Comparison of ENCODE assay signal across 1 cellular context in the genomic region with DNA sequence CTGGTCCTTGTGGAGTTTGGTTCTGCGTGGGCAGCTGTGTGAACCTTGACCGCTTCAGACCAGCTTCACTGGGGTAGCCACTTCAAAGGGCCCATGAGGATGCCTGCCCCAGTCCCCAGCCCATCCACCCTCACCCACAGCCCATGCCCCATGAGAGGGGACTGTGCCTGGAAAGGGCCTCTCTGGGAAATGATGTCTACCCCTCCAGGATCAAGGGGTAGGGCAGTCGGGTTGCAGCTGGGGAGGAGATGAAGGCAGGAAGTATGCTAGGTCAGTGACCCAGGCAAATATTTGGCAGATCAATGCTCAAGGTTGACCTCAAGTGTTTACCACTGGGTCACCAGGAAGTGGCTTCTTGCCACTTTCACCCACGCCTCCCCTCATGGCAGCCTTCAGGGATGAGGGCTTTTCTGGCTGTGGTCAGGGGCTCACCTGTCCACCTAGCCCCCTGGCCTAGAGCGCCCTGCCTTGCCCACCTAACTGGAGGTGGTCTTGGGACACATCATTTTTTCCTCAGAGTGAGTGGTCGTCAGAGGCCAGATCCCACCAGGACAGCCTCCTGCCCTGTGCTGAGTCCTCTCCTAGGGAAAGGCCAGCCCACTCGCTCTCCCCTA.
TF ChIP-seq lines count a peak whose summit lies in the region.

No MANE protein-coding gene starts in this region.

TF ChIP-seq in GM12878, 131 proteins besides CTCF, POLR2A, EP300 and RAD21:
- TF ChIP-seq, protein P1, sequence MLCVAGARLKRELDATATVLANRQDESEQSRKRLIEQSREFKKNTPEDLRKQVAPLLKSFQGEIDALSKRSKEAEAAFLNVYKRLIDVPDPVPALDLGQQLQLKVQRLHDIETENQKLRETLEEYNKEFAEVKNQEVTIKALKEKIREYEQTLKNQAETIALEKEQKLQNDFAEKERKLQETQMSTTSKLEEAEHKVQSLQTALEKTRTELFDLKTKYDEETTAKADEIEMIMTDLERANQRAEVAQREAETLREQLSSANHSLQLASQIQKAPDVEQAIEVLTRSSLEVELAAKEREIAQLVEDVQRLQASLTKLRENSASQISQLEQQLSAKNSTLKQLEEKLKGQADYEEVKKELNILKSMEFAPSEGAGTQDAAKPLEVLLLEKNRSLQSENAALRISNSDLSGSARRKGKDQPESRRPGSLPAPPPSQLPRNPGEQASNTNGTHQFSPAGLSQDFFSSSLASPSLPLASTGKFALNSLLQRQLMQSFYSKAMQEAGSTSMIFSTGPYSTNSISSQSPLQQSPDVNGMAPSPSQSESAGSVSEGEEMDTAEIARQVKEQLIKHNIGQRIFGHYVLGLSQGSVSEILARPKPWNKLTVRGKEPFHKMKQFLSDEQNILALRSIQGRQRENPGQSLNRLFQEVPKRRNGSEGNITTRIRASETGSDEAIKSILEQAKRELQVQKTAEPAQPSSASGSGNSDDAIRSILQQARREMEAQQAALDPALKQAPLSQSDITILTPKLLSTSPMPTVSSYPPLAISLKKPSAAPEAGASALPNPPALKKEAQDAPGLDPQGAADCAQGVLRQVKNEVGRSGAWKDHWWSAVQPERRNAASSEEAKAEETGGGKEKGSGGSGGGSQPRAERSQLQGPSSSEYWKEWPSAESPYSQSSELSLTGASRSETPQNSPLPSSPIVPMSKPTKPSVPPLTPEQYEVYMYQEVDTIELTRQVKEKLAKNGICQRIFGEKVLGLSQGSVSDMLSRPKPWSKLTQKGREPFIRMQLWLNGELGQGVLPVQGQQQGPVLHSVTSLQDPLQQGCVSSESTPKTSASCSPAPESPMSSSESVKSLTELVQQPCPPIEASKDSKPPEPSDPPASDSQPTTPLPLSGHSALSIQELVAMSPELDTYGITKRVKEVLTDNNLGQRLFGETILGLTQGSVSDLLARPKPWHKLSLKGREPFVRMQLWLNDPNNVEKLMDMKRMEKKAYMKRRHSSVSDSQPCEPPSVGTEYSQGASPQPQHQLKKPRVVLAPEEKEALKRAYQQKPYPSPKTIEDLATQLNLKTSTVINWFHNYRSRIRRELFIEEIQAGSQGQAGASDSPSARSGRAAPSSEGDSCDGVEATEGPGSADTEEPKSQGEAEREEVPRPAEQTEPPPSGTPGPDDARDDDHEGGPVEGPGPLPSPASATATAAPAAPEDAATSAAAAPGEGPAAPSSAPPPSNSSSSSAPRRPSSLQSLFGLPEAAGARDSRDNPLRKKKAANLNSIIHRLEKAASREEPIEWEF (IDR thresholded peaks at IDR 0.05; ENCODE audit: insufficient replicate concordance, low read depth, low read length): peak; percentile 14
- TF ChIP-seq RUNX3 (IDR thresholded peaks at IDR 0.05; ENCODE audit: low read length): peak; percentile 90
- TF ChIP-seq POLR2AphosphoS5 (IDR thresholded peaks at IDR 0.05; ENCODE audit: low read length): no peak
- TF ChIP-seq CREB1 (IDR thresholded peaks at IDR 0.05; ENCODE audit: low read depth): 0 out of 2 replicates have a peak, but pooled peaks have one; percentile 10
- TF ChIP-seq CREM (IDR thresholded peaks at IDR 0.05; ENCODE audit: low read depth): no peak
- peak; percentile 21 for TF ChIP-seq MEF2B (IDR thresholded peaks at IDR 0.05; ENCODE audit: partially characterized antibody, poor library complexity, severe bottlenecking)
- TF ChIP-seq TCF3 (IDR thresholded peaks at IDR 0.05; ENCODE audit: borderline replicate concordance, insufficient read depth, low read depth, low read length): 0 out of 2 replicates have a peak, but pooled peaks have one; percentile 27
- TF ChIP-seq PAX8 (IDR thresholded peaks at IDR 0.05): no peak
- peak; percentile 48; the same call in 1 of the 2 replicates for TF ChIP-seq IKZF1 (conservative IDR thresholded peaks at IDR 0.05)
- TF ChIP-seq NR2F1 (conservative IDR thresholded peaks at IDR 0.05): peak; percentile 90
- no peak for TF ChIP-seq FOXK2 (IDR thresholded peaks at IDR 0.05)
- peak in 1 of 2 experiments; percentile 41; a peak in 2 of 4 replicates for TF ChIP-seq ETV6 (conservative IDR thresholded peaks at IDR 0.05 in 1 of 2, IDR thresholded peaks at IDR 0.05 in 1 of 2; ENCODE audit: borderline replicate concordance in 1 of 2, low read depth in 1 of 2)
- peak; percentile 31; the same call in 1 of the 2 replicates for TF ChIP-seq CBFB (IDR thresholded peaks at IDR 0.05; ENCODE audit: low read depth)
- 0 out of 2 replicates have a peak, but pooled peaks have one; percentile 15 for TF ChIP-seq NR2C1 (IDR thresholded peaks at IDR 0.05)
- no peak for TF ChIP-seq CBX3 (IDR thresholded peaks at IDR 0.05; ENCODE audit: borderline replicate concordance, low read depth)
- peak in 1 of 2 experiments; percentile 43; a peak in 3 of 4 replicates for TF ChIP-seq IKZF2 (IDR thresholded peaks at IDR 0.05)
- TF ChIP-seq DPF2 (IDR thresholded peaks at IDR 0.05): peak; percentile 62; the same call in 1 of the 2 replicates
- TF ChIP-seq SPI1 (IDR thresholded peaks at IDR 0.05; ENCODE audit: borderline replicate concordance, insufficient read depth, low read depth, low read length): 0 out of 2 replicates have a peak, but pooled peaks have one; percentile 1
- peak; percentile 62; the same call in 1 of the 2 replicates for TF ChIP-seq PAX5 (IDR thresholded peaks at IDR 0.05; ENCODE audit: borderline replicate concordance, low read depth, low read length)
- TF ChIP-seq EGR1 (IDR thresholded peaks at IDR 0.05; ENCODE audit: borderline replicate concordance in 1 of 2, low read depth in 2 of 2, low read length in 2 of 2): peak in 1 of 2 experiments; percentile 53; a peak in 1 of 3 replicates
- TF ChIP-seq GATAD2B (conservative IDR thresholded peaks at IDR 0.05; ENCODE audit: low read depth): peak; percentile 50; the same call in 1 of the 2 replicates
